Comparison of ENCODE assay signal across 9 cellular contexts in genomic region chr17:32980230-32980629, GRCh38. TPM values are rescaled to one million over a fixed set of nuclear protein-coding genes. Genes with fewer than 3 reads are reported as not detected.
"Had no signal": no experiment of that assay in that cellular context is flagged by ENCODE, and none has a peak within 500 bp of the region (broad histone marks: within the 10 kb centered on the region; RNA-seq: fewer than 3 reads in every experiment).

No MANE protein-coding gene starts in this region.

- DNase-seq: GDM1, GF-D8 had no signal

- FAIRE-seq: G401.6, GM12878, GM12891, GM12892, GM18507, GM19239 had no signal

- H3K4me3 ChIP-seq: GM12878 had no signal

- ATAC-seq: GM12878 had no signal

RNA-seq across cellular contexts. Expression of gene SPACA3, which starts 11.4 kb away (rescaled TPM):
- total RNA-seq: G401, GM12878 had no signal
